13 cellular contexts compared by ENCODE assay signal in the genomic region with DNA sequence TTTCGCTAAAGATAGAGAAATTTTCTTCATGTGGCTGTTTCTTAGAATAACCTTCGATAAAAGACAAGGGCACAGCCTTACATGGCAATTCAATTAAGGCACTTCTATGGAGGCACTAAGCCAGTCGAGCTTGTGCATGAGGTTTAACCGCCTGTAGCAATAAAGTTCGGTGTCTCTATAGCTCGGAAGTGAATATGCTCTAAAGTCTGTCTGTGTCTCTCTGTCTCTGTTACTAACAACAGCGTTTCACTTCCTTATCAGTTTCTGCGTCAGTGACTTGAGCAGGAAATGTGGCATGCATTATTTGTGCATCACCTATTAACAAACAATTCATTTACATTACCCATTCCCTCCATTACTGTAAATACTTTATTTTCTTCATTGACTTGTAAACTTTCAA.
A peak's percentile ranks its signal among the peaks of the same experiment; 100 is the strongest.
DNase-seq lines count a peak whose midpoint lies in the region; ATAC-seq and TF ChIP-seq lines count a peak whose summit lies in the region.
"Had no signal": no experiment of that assay in that cellular context is flagged by ENCODE, and none has a peak within 500 bp of the region (broad histone marks: within the 10 kb centered on the region; RNA-seq: fewer than 3 reads in every experiment).

No MANE protein-coding gene starts in this region.

- no peaks in the 10 kb centered on the region for H3K27me3 Mint-ChIP-seq in activated CD8-positive, alpha-beta T cell treated with anti-CD3 and anti-CD28 coated beads, Interleukin-2, amount 10 ng/mL, durations not matched to agents 7 days and 5 days (ENCODE audit: low read depth)
- H3K27me3 Mint-ChIP-seq: activated CD4-positive, alpha-beta memory T cell treated with anti-CD3 and anti-CD28 coated beads, Interleukin-2, amount 10 ng/mL, durations not matched to agents 7 days and 5 days; central memory CD8-positive, alpha-beta T cell; T-cell had no signal

- in situ Hi-C loops in GM13976 (cut with MboI; ENCODE audit: low sequenced_read_pairs, unreplicated experiment): no loop called here

- no peaks in the 10 kb centered on the region for H3K9me3 Mint-ChIP-seq in activated CD8-positive, alpha-beta T cell treated with anti-CD3 and anti-CD28 coated beads, Interleukin-2, amount 10 ng/mL, durations not matched to agents 7 days and 5 days (ENCODE audit: insufficient read depth)

- ATAC-seq in GM19452 (IDR thresholded peaks at IDR 0.05; ENCODE audit: unreplicated experiment) (peak; percentile 74), HG02852 (IDR thresholded peaks at IDR 0.05; ENCODE audit: unreplicated experiment) (peak; percentile 77), HG03571 (IDR thresholded peaks at IDR 0.05; ENCODE audit: unreplicated experiment) (peak; percentile 89), HG02970 (IDR thresholded peaks at IDR 0.05; ENCODE audit: low FRiP score, unreplicated experiment) (no peak)
- ATAC-seq in activated CD8-positive, alpha-beta T cell treated with anti-CD3 and anti-CD28 coated beads, Interleukin-2, amount 10 ng/mL, durations not matched to agents 7 days and 5 days: no peak
- ATAC-seq: pancreas, T-cell had no signal

- no peaks in the 10 kb centered on the region for H3K36me3 Mint-ChIP-seq in activated CD8-positive, alpha-beta T cell treated with anti-CD3 and anti-CD28 coated beads, Interleukin-2, amount 10 ng/mL, durations not matched to agents 7 days and 5 days (ENCODE audit: low read depth)
- H3K36me3 Mint-ChIP-seq: T-cell had no signal

- no peak overlapping the region for H3K27ac Mint-ChIP-seq in activated CD8-positive, alpha-beta T cell treated with anti-CD3 and anti-CD28 coated beads, Interleukin-2, amount 10 ng/mL, durations not matched to agents 7 days and 5 days
- H3K27ac Mint-ChIP-seq: activated CD4-positive, alpha-beta memory T cell treated with anti-CD3 and anti-CD28 coated beads, Interleukin-2, amount 10 ng/mL, durations not matched to agents 7 days and 5 days; T-cell had no signal

- POLR2A ChIA-PET in activated CD8-positive, alpha-beta T cell treated with anti-CD3 and anti-CD28 coated beads, Interleukin-2, amount 10 ng/mL, durations not matched to agents 7 days and 5 days (lab: Charles Lee): no interaction called here

- H3K4me1 Mint-ChIP-seq in activated CD8-positive, alpha-beta T cell treated with anti-CD3 and anti-CD28 coated beads, Interleukin-2, amount 10 ng/mL, durations not matched to agents 7 days and 5 days (ENCODE audit: low read depth): no peaks in the 10 kb centered on the region
- H3K4me1 Mint-ChIP-seq: activated CD4-positive, alpha-beta memory T cell treated with anti-CD3 and anti-CD28 coated beads, Interleukin-2, amount 10 ng/mL, durations not matched to agents 7 days and 5 days; central memory CD8-positive, alpha-beta T cell; T-cell had no signal

- CTCF ChIA-PET in activated CD8-positive, alpha-beta T cell treated with anti-CD3 and anti-CD28 coated beads, Interleukin-2, amount 10 ng/mL, durations not matched to agents 7 days and 5 days (lab: Charles Lee): no interaction called here

- H3K4me3 Mint-ChIP-seq in activated CD8-positive, alpha-beta T cell treated with anti-CD3 and anti-CD28 coated beads, Interleukin-2, amount 10 ng/mL, durations not matched to agents 7 days and 5 days: no peak overlapping the region
- H3K4me3 Mint-ChIP-seq: activated CD4-positive, alpha-beta memory T cell treated with anti-CD3 and anti-CD28 coated beads, Interleukin-2, amount 10 ng/mL, durations not matched to agents 7 days and 5 days; central memory CD8-positive, alpha-beta T cell; T-cell had no signal

- DNase-seq in GM13976 (ENCODE audit: low spot score): peak; percentile 10
- DNase-seq in activated CD8-positive, alpha-beta T cell treated with anti-CD3 and anti-CD28 coated beads, Interleukin-2, amount 10 ng/mL, durations not matched to agents 7 days and 5 days: no peak
- DNase-seq in SHP77 (lab: John Stamatoyannopoulos, UW): no peak
- no peak for DNase-seq in HK-2 (ENCODE audit: unreplicated experiment)
- DNase-seq: activated CD4-positive, alpha-beta memory T cell treated with anti-CD3 and anti-CD28 coated beads, Interleukin-2, amount 10 ng/mL, durations not matched to agents 7 days and 5 days; erythroblast; pancreas; T-cell had no signal

- no peak for TF ChIP-seq CTCF in GM13976 (IDR thresholded peaks at IDR 0.05; ENCODE audit: borderline replicate concordance, control extremely low read depth, extremely low read depth, insufficient read depth, missing control alignments)

Comparison
In these comparisons a context has a peak if more than half of its experiments do, and no peak if none do; other contexts are left out.
1. ATAC-seq: peak in GM19452 (single experiment), HG02852 (single experiment) and HG03571 (single experiment); none in activated CD8-positive, alpha-beta T cell treated with anti-CD3 and anti-CD28 coated beads, Interleukin-2, amount 10 ng/mL, durations not matched to agents 7 days and 5 days (single experiment) and HG02970 (single experiment).